18 cellular contexts compared by ENCODE assay signal in genomic region chr6:31092238-31092637, GRCh38. TPM values are rescaled to one million over a fixed set of nuclear protein-coding genes. Genes with fewer than 3 reads are reported as not detected.
A peak's percentile ranks its signal among the peaks of the same experiment; 100 is the strongest.
DNase-seq lines count a peak whose midpoint lies in the region; ATAC-seq, FAIRE-seq and TF ChIP-seq lines count a peak whose summit lies in the region.
"Had no signal": no experiment of that assay in that cellular context is flagged by ENCODE, and none has a peak within 500 bp of the region (broad histone marks: within the 10 kb centered on the region; RNA-seq: fewer than 3 reads in every experiment).

No MANE protein-coding gene starts in this region.

- no peak overlapping the region for H3K4ac ChIP-seq in H1 (replicated peaks; ENCODE audit: insufficient read length, low read depth, low read length)

- peak overlapping the region; percentile 6 for H3K56ac ChIP-seq in H1 (replicated peaks; ENCODE audit: insufficient read length, low read depth, low read length)

- no peak for ATAC-seq in CD4-positive, CD25-positive, alpha-beta regulatory T cell (ENCODE audit: low read depth in 2 of 2)
- ATAC-seq: GM12878 had no signal

- no peaks in the 10 kb centered on the region for H3K79me2 ChIP-seq in H1 (ENCODE audit: control insufficient read depth in 1 of 2, insufficient read depth in 2 of 2, low read length in 2 of 2)

- no peak overlapping the region for H2BK5ac ChIP-seq in H1 (ENCODE audit: low read depth, low read length)

- WGBS in H1 (ENCODE audit: extremely low coverage in 1 of 2, insufficient coverage in 1 of 2, insufficient read length in 1 of 2, insufficient replicate concordance in 2 of 2, low coverage in 1 of 2, low lambda C conversion rate in 2 of 2, missing lambda C conversion rate in 1 of 2), 2 experiments = 96% methylated on average over 2 of the region's 2 CpGs; no CpG with 5 or more reads in 1 of the 2 experiments

- TF ChIP-seq POLR2A in H1 (IDR thresholded peaks at IDR 0.05; ENCODE audit: control extremely low read depth in 1 of 2, low read depth in 2 of 2, low read length in 2 of 2) = no peak

- H3K4me1 ChIP-seq in CD4-positive, CD25-positive, alpha-beta regulatory T cell (ENCODE audit: control insufficient read depth, insufficient read depth, low read length, poor library complexity, severe bottlenecking) = peaks cover 40% of the 10 kb centered on the region
- H3K4me1 ChIP-seq in HEK293 (ENCODE audit: control insufficient read depth, insufficient read depth, low read length) (peaks cover under 1% of the 10 kb centered on the region; the same call in 1 of the 2 replicates), H1 (replicated peaks in 1 of 4; ENCODE audit: control insufficient read depth in 3 of 4, insufficient read depth in 4 of 4, low read length in 3 of 4) (peaks cover 0 to 3% (median 0%) of the 10 kb centered on the region in 4 experiments; a peak in 3 of 7 replicates)

- H2BK12ac ChIP-seq in H1 (ENCODE audit: low read depth, low read length) = no peak overlapping the region

- H3K23me2 ChIP-seq in H1 (ENCODE audit: low read depth, low read length) = no peaks in the 10 kb centered on the region

- TF ChIP-seq CTCF in HEK293 (tag by site-specific recombination; IDR thresholded peaks at IDR 0.05) = no peak
- no peak for TF ChIP-seq CTCF in H1 (IDR thresholded peaks at IDR 0.05; ENCODE audit: control extremely low read depth in 1 of 3, insufficient read depth in 1 of 3, low read depth in 1 of 3, low read length in 3 of 3)
- TF ChIP-seq CTCF in GM10266 (IDR thresholded peaks at IDR 0.05; ENCODE audit: control insufficient read depth, insufficient read depth, low read depth, missing control alignments) = no peak

- no peak overlapping the region for H3K14ac ChIP-seq in H1 (ENCODE audit: insufficient read length)

- no peak overlapping the region for H4K5ac ChIP-seq in H1 (ENCODE audit: insufficient read length, low read depth, low read length)

- no peak overlapping the region for H2BK120ac ChIP-seq in H1 (replicated peaks; ENCODE audit: low read depth, low read length)

- no peak overlapping the region for H3K9ac ChIP-seq in H1 (replicated peaks in 1 of 4; ENCODE audit: extremely low read depth in 1 of 4, low read depth in 3 of 4, low read length in 3 of 4)
- H3K9ac ChIP-seq: GM23248, KMS-11 had no signal

- peaks cover 16 to 60% (median 34%) of the 10 kb centered on the region in 4 donors for H3K4me1 Mint-ChIP-seq in CD4-positive, CD25-positive, alpha-beta regulatory T cell

- H3K23ac ChIP-seq in H1 (ENCODE audit: insufficient read length) = no peak overlapping the region

- CTCF ChIA-PET in HEK293 (lab: Yijun Ruan, JAX) (interaction anchor here (0.6 to 7.3 kb wide), 10 partner anchors 8 to 176 kb away, joined by 3 to 97 read pairs (median 5); partner anchors contain the start of gene VARS2), H1 (lab: Charles Lee; ENCODE audit: partially characterized antibody) (interaction anchor here (0.7 to 3.4 kb wide), 13 partner anchors 8 to 307 kb away, joined by 3 to 16 read pairs (median 5); partner anchors contain the start of gene VARS2)

- no peak overlapping the region for H3K18ac ChIP-seq in H1 (ENCODE audit: extremely low read depth, low read length)

- no peaks in the 10 kb centered on the region for H3K9me3 ChIP-seq in CD4-positive, CD25-positive, alpha-beta regulatory T cell (ENCODE audit: control insufficient read depth in 2 of 2, low read length in 2 of 2)
- H3K9me3 ChIP-seq in HEK293 (ENCODE audit: control insufficient read depth, insufficient read depth, low read depth, low read length) (no peaks in the 10 kb centered on the region), H1 (ENCODE audit: insufficient read depth in 2 of 2, low read depth in 1 of 2, low read length in 1 of 2) (no peaks in the 10 kb centered on the region)

- no peak overlapping the region for H3K4me2 ChIP-seq in H1 (ENCODE audit: insufficient read depth in 1 of 2, low read depth in 2 of 2, low read length in 2 of 2)
- H3K4me2 ChIP-seq: KMS-11 had no signal

- no peak for FAIRE-seq in H1 (lab: Jason Lieb, UNC)
- FAIRE-seq: A204.1, GM12878, H54 had no signal

- DNase-seq in CD4-positive, CD25-positive, alpha-beta regulatory T cell = no peak
- DNase-seq in H1 (ENCODE audit: low read depth in 1 of 2, low spot score in 2 of 2) (no peak), GM10266 (ENCODE audit: extremely low spot score) (no peak), DMS114 treated with DMSO at 0.1 percent for 48 hours (lab: John Stamatoyannopoulos, UW; ENCODE audit: unreplicated experiment) (no peak)
- DNase-seq: AML-193; CD4-positive, alpha-beta memory T cell; DMS79 treated with DMSO at 0.1 percent for 48 hours; GF-D8; GM23248; HCEC 1CT had no signal

- H3K27me3 ChIP-seq in CD4-positive, CD25-positive, alpha-beta regulatory T cell (ENCODE audit: control insufficient read depth, insufficient read depth, low read length) = no peaks in the 10 kb centered on the region
- H3K27me3 ChIP-seq in H1 (replicated peaks in 1 of 4; ENCODE audit: control insufficient read depth in 3 of 4, extremely low read depth in 1 of 4, insufficient read depth in 3 of 4, low read length in 3 of 4) = no peaks in the 10 kb centered on the region

- no peak overlapping the region for H2BK20ac ChIP-seq in H1 (ENCODE audit: low read length)

- no peaks in the 10 kb centered on the region for H3K27me3 Mint-ChIP-seq in CD4-positive, CD25-positive, alpha-beta regulatory T cell

- H3K27ac ChIP-seq in CD4-positive, CD25-positive, alpha-beta regulatory T cell (ENCODE audit: insufficient read depth, low read length, poor library complexity, severe bottlenecking) = no peak overlapping the region
- H3K27ac ChIP-seq in HEK293 (ENCODE audit: extremely low read depth, low read depth, low read length) = no peak overlapping the region
- no peak overlapping the region for H3K27ac ChIP-seq in H1 (ENCODE audit: low read depth, low read length)
- H3K27ac ChIP-seq: C4-2B, GM23248, KMS-11 had no signal

- no peaks in the 10 kb centered on the region for H4K20me1 ChIP-seq in H1 (replicated peaks in 1 of 2; ENCODE audit: control insufficient read depth in 1 of 2, insufficient read depth in 2 of 2, low read length in 2 of 2)

- H3K4me3 Mint-ChIP-seq in CD4-positive, CD25-positive, alpha-beta regulatory T cell = no peak overlapping the region
- H3K4me3 Mint-ChIP-seq: CD4-positive, alpha-beta memory T cell had no signal

- H3K36me3 Mint-ChIP-seq in CD4-positive, CD25-positive, alpha-beta regulatory T cell = no peaks in the 10 kb centered on the region
- H3K36me3 Mint-ChIP-seq: CD4-positive, alpha-beta memory T cell had no signal

- TF ChIP-seq EP300 in H1 (IDR thresholded peaks at IDR 0.05; ENCODE audit: borderline replicate concordance in 1 of 2, low read depth in 2 of 2, low read length in 2 of 2) = no peak

- no peak for TF ChIP-seq RAD21 in H1 (IDR thresholded peaks at IDR 0.05 in 1 of 2, conservative IDR thresholded peaks at IDR 0.05 in 1 of 2; ENCODE audit: low read depth in 2 of 2, low read length in 2 of 2)

- no peak overlapping the region for H2AK5ac ChIP-seq in H1 (ENCODE audit: low read depth, low read length)

- peaks cover 0 to 2% (median 0%) of the 10 kb centered on the region in 7 donors for H3K9me3 Mint-ChIP-seq in CD4-positive, CD25-positive, alpha-beta regulatory T cell
- H3K9me3 Mint-ChIP-seq: CD4-positive, alpha-beta memory T cell had no signal

- peak overlapping the region in 2 of 3 donors; percentile 42 to 57 for H3K27ac Mint-ChIP-seq in CD4-positive, CD25-positive, alpha-beta regulatory T cell

- POLR2A ChIA-PET in HEK293 (lab: Yijun Ruan, JAX) = interaction anchor here (0.6 kb wide), 1 partner anchor 893 kb away, joined by 4 read pairs; no protein-coding TSS in a partner anchor
- POLR2A ChIA-PET in H1 (lab: Charles Lee; ENCODE audit: partially characterized antibody) = interaction anchor here (1.4 kb wide), 1 partner anchor 18 kb away, joined by 3 read pairs; no protein-coding TSS in a partner anchor

- H2AFZ ChIP-seq in H1 (ENCODE audit: low read length) = no peak overlapping the region
- H2AFZ ChIP-seq: GM23248 had no signal

- no peaks in the 10 kb centered on the region for H3K79me1 ChIP-seq in H1 (ENCODE audit: low read depth, low read length)

- H4K8ac ChIP-seq in H1 (ENCODE audit: extremely low read depth, insufficient read depth, low read length) = no peak overlapping the region

- H2BK15ac ChIP-seq in H1 (ENCODE audit: low read length) = no peak overlapping the region

- H3K36me3 ChIP-seq in CD4-positive, CD25-positive, alpha-beta regulatory T cell (ENCODE audit: control insufficient read depth, insufficient read depth, low read length) = no peaks in the 10 kb centered on the region
- no peaks in the 10 kb centered on the region; a peak in 1 of 3 replicates for H3K36me3 ChIP-seq in HEK293 (ENCODE audit: control insufficient read depth in 2 of 2, insufficient read depth in 1 of 2, low read length in 2 of 2)
- no peaks in the 10 kb centered on the region for H3K36me3 ChIP-seq in H1 (ENCODE audit: control insufficient read depth in 2 of 4, insufficient read depth in 4 of 4, low read length in 3 of 4)

- H3K4me3 ChIP-seq in CD4-positive, CD25-positive, alpha-beta regulatory T cell (ENCODE audit: low read depth, low read length) = no peak overlapping the region
- H3K4me3 ChIP-seq in HEK293 (ENCODE audit: low read depth, low read length) (no peak overlapping the region), H1 (ENCODE audit: extremely low read depth in 1 of 4, insufficient read depth in 2 of 4, low read depth in 3 of 4, low read length in 4 of 4) (no peak overlapping the region)
- H3K4me3 ChIP-seq: GM12878, GM23248 had no signal

- no peak overlapping the region for H4K91ac ChIP-seq in H1 (replicated peaks; ENCODE audit: insufficient read length, low read length)

RNA-seq across cellular contexts. Expression of gene C6orf15, which starts 20.1 kb away (rescaled TPM):
- total RNA-seq in CD4-positive, CD25-positive, alpha-beta regulatory T cell = not detected
- not detected for polyA plus RNA-seq in CD4-positive, CD25-positive, alpha-beta regulatory T cell
- total RNA-seq in H1 (2021; fragmentation: NEBNext Ultra II Directional; extraction: Animal tissue kit (Norgen Biotek cat#: 25700)) = not detected in 2 replicates
- polyA plus RNA-seq in H1 (2011; rRNA removed) = 0.06 TPM in 1 of 2 replicates, not detected in the other
- polyA plus RNA-seq in H1 (2011; cell fraction: cytosol; rRNA removed) = not detected
- 0.30 TPM for polyA plus RNA-seq in H1 (2011; cell fraction: nucleus; rRNA removed)
- polyA plus RNA-seq in H1 (2012, experiment 1 of 2) = not detected in 4 replicates
- not detected for polyA plus RNA-seq in H1 (2012, experiment 2 of 2)
- polyA plus RNA-seq in H1 (2013, experiment 1 of 2) = 0.06 TPM
- polyA plus RNA-seq in H1 (2013, experiment 2 of 2) = not detected
- polyA minus RNA-seq in H1 (2011; rRNA and poly(A)+ RNA removed) = 0.25 TPM in 1 of 2 replicates, not detected in the other
- polyA minus RNA-seq in H1 (2011; cell fraction: cytosol; rRNA and poly(A)+ RNA removed) = 1.0 TPM
- polyA minus RNA-seq in H1 (2011; cell fraction: nucleus; rRNA and poly(A)+ RNA removed) = not detected
- total RNA-seq: CD4-positive, alpha-beta memory T cell; GM12878; GM23248 had no signal
- polyA plus RNA-seq: BJ; CD4-positive, alpha-beta memory T cell; GM12878; GM23248 had no signal

RNA-seq across cellular contexts. Expression of gene PSORS1C1, which starts 22.4 kb away (rescaled TPM):
- total RNA-seq in CD4-positive, CD25-positive, alpha-beta regulatory T cell = not detected
- not detected for polyA plus RNA-seq in CD4-positive, CD25-positive, alpha-beta regulatory T cell
- 0.36 and 0.52 TPM in 2 replicates for total RNA-seq in H1 (2021; fragmentation: NEBNext Ultra II Directional; extraction: Animal tissue kit (Norgen Biotek cat#: 25700))
- 0.12 and 0.30 TPM in 2 replicates for polyA plus RNA-seq in H1 (2011; rRNA removed)
- polyA plus RNA-seq in H1 (2011; cell fraction: cytosol; rRNA removed) = 0.37 TPM
- polyA plus RNA-seq in H1 (2011; cell fraction: nucleus; rRNA removed) = 1.7 TPM
- polyA plus RNA-seq in H1 (2012, experiment 1 of 2) = 0.20 to 0.64 TPM (median 0.48 TPM) in 4 replicates
- polyA plus RNA-seq in H1 (2012, experiment 2 of 2) = not detected
- polyA plus RNA-seq in H1 (2013, experiment 1 of 2) = 0.12 TPM
- polyA plus RNA-seq in H1 (2013, experiment 2 of 2) = 0.55 TPM
- 0.09 TPM in 1 of 2 replicates, not detected in the other for polyA minus RNA-seq in H1 (2011; rRNA and poly(A)+ RNA removed)
- polyA minus RNA-seq in H1 (2011; cell fraction: cytosol; rRNA and poly(A)+ RNA removed) = not detected
- polyA minus RNA-seq in H1 (2011; cell fraction: nucleus; rRNA and poly(A)+ RNA removed) = not detected
- total RNA-seq: CD4-positive, alpha-beta memory T cell; GM12878 had no signal

RNA-seq across cellular contexts. Expression of gene CDSN, which starts 28.0 kb away (rescaled TPM):
- not detected for total RNA-seq in CD4-positive, CD25-positive, alpha-beta regulatory T cell
- polyA plus RNA-seq in CD4-positive, CD25-positive, alpha-beta regulatory T cell = not detected
- not detected in 2 replicates for total RNA-seq in H1 (2021; fragmentation: NEBNext Ultra II Directional; extraction: Animal tissue kit (Norgen Biotek cat#: 25700))
- polyA plus RNA-seq in H1 (2011; rRNA removed) = not detected in 2 replicates
- polyA plus RNA-seq in H1 (2011; cell fraction: cytosol; rRNA removed) = not detected
- not detected for polyA plus RNA-seq in H1 (2011; cell fraction: nucleus; rRNA removed)
- polyA plus RNA-seq in H1 (2012, experiment 1 of 2) = not detected in 4 replicates
- polyA plus RNA-seq in H1 (2012, experiment 2 of 2) = not detected
- not detected for polyA plus RNA-seq in H1 (2013, experiment 1 of 2)
- not detected for polyA plus RNA-seq in H1 (2013, experiment 2 of 2)
- polyA minus RNA-seq in H1 (2011; rRNA and poly(A)+ RNA removed) = not detected in 2 replicates
- not detected for polyA minus RNA-seq in H1 (2011; cell fraction: cytosol; rRNA and poly(A)+ RNA removed)
- not detected for polyA minus RNA-seq in H1 (2011; cell fraction: nucleus; rRNA and poly(A)+ RNA removed)
- total RNA-seq: CD4-positive, alpha-beta memory T cell; GM12878; GM23248; LHCN-M2 had no signal
- polyA plus RNA-seq: BJ; CD4-positive, alpha-beta memory T cell; GM23248 had no signal

RNA-seq across cellular contexts. Expression of gene PSORS1C2, which starts 46.6 kb away (rescaled TPM):
- total RNA-seq in CD4-positive, CD25-positive, alpha-beta regulatory T cell = not detected
- not detected for polyA plus RNA-seq in CD4-positive, CD25-positive, alpha-beta regulatory T cell
- not detected in 2 replicates for total RNA-seq in H1 (2021; fragmentation: NEBNext Ultra II Directional; extraction: Animal tissue kit (Norgen Biotek cat#: 25700))
- 0.11 and 0.58 TPM in 2 replicates for polyA plus RNA-seq in H1 (2011; rRNA removed)
- polyA plus RNA-seq in H1 (2011; cell fraction: cytosol; rRNA removed) = 0.39 TPM
- polyA plus RNA-seq in H1 (2011; cell fraction: nucleus; rRNA removed) = 1.4 TPM
- polyA plus RNA-seq in H1 (2012, experiment 1 of 2) = 0.52 to 0.62 TPM (median 0.57 TPM) in 3 of 4 replicates, not detected in the other
- polyA plus RNA-seq in H1 (2012, experiment 2 of 2) = 0.21 TPM
- polyA plus RNA-seq in H1 (2013, experiment 1 of 2) = 1.6 TPM
- 1.6 TPM for polyA plus RNA-seq in H1 (2013, experiment 2 of 2)
- polyA minus RNA-seq in H1 (2011; rRNA and poly(A)+ RNA removed) = not detected in 2 replicates
- polyA minus RNA-seq in H1 (2011; cell fraction: cytosol; rRNA and poly(A)+ RNA removed) = not detected
- polyA minus RNA-seq in H1 (2011; cell fraction: nucleus; rRNA and poly(A)+ RNA removed) = not detected
- total RNA-seq: CD4-positive, alpha-beta memory T cell; GM12878; GM23248; LHCN-M2 had no signal
- polyA plus RNA-seq: BJ; CD4-positive, alpha-beta memory T cell; GM12878; GM23248 had no signal
